Comparison of ENCODE assay signal across 15 cellular contexts in genomic region chr6:6793388-6794250, GRCh38.
DNase-seq lines count a peak whose midpoint lies in the region; ATAC-seq and TF ChIP-seq lines count a peak whose summit lies in the region.
"Had no signal": no experiment of that assay in that cellular context is flagged by ENCODE, and none has a peak within 500 bp of the region (broad histone marks: within the 10 kb centered on the region; RNA-seq: fewer than 3 reads in every experiment).

No MANE protein-coding gene starts in this region.

- peak overlapping the region; percentile 82 for H3K27ac Mint-ChIP-seq in activated T-helper 1 cell treated with anti-CD3 and anti-CD28 coated beads, Interleukin-12 subunit alpha, Interleukin-12 subunit beta, Interleukin-2, Interleukin-4 antibody, amounts not matched to agents 30 ng/mL and 10 ng/mL and 1 ng/mL, durations not matched to agents 14 hours and 24 hours and 36 hours

- peak overlapping the region; percentile 48 for H3K4me3 Mint-ChIP-seq in activated T-helper 1 cell treated with anti-CD3 and anti-CD28 coated beads, Interleukin-12 subunit alpha, Interleukin-12 subunit beta, Interleukin-2, Interleukin-4 antibody, amounts not matched to agents 30 ng/mL and 10 ng/mL and 1 ng/mL, durations not matched to agents 14 hours and 24 hours and 36 hours

- H3K4me1 ChIP-seq in muscle layer of duodenum (ENCODE audit: control insufficient read depth in 1 of 2, insufficient read depth in 2 of 2, low read length in 2 of 2) = no peaks in the 10 kb centered on the region

- peaks cover 2% of the 10 kb centered on the region for H3K36me3 Mint-ChIP-seq in activated T-helper 1 cell treated with anti-CD3 and anti-CD28 coated beads, Interleukin-12 subunit alpha, Interleukin-12 subunit beta, Interleukin-2, Interleukin-4 antibody, amounts not matched to agents 30 ng/mL and 10 ng/mL and 1 ng/mL, durations not matched to agents 14 hours and 24 hours and 36 hours (ENCODE audit: low read depth)

- no peaks in the 10 kb centered on the region for H3K36me3 ChIP-seq in muscle layer of duodenum (ENCODE audit: control insufficient read depth in 1 of 2, insufficient read depth in 2 of 2, low read length in 2 of 2)
- H3K36me3 ChIP-seq: WERI-Rb-1 had no signal

- intact Hi-C loops in activated T-helper 1 cell treated with anti-CD3 and anti-CD28 coated beads, Interleukin-12 subunit alpha, Interleukin-12 subunit beta, Interleukin-2, Interleukin-4 antibody, amounts not matched to agents 30 ng/mL and 10 ng/mL and 1 ng/mL, durations not matched to agents 14 hours and 24 hours and 36 hours (cut with micrococcal nuclease) = loop anchor here (1.0 to 10.0 kb wide), 2 partner anchors 125 to 341 kb away; no protein-coding TSS in a partner anchor
- intact Hi-C loops in lower leg skin (cut with DNase I; ENCODE audit: low total_unique reads) = no loop called here

- WGBS in lower leg skin, 2 donors = 78 to 85% methylated on average over 9 of the region's 9 CpGs

- H3K4me1 Mint-ChIP-seq in activated T-helper 1 cell treated with anti-CD3 and anti-CD28 coated beads, Interleukin-12 subunit alpha, Interleukin-12 subunit beta, Interleukin-2, Interleukin-4 antibody, amounts not matched to agents 30 ng/mL and 10 ng/mL and 1 ng/mL, durations not matched to agents 14 hours and 24 hours and 36 hours (ENCODE audit: low read depth) = peaks cover 51% of the 10 kb centered on the region

- H3K27me3 Mint-ChIP-seq in activated T-helper 1 cell treated with anti-CD3 and anti-CD28 coated beads, Interleukin-12 subunit alpha, Interleukin-12 subunit beta, Interleukin-2, Interleukin-4 antibody, amounts not matched to agents 30 ng/mL and 10 ng/mL and 1 ng/mL, durations not matched to agents 14 hours and 24 hours and 36 hours (ENCODE audit: insufficient read depth) = peaks cover 10% of the 10 kb centered on the region

- DNase-seq in GF-D8 (lab: John Stamatoyannopoulos, UW) (peak; percentile 47), lower leg skin (ENCODE audit: low spot score in 2 of 2) (no peak), inferior parietal cortex (ENCODE audit: extremely low spot score) (no peak), NCI-H2196 (lab: John Stamatoyannopoulos, UW; ENCODE audit: unreplicated experiment) (no peak)
- DNase-seq in Jurkat, Clone E6-1 (ENCODE audit: low read depth, low spot score) = peak; percentile 30
- DNase-seq in activated T-helper 1 cell treated with anti-CD3 and anti-CD28 coated beads, Interleukin-12 subunit alpha, Interleukin-12 subunit beta, Interleukin-2, Interleukin-4 antibody, amounts not matched to agents 30 ng/mL and 10 ng/mL and 1 ng/mL, durations not matched to agents 14 hours and 24 hours and 36 hours (ENCODE audit: low spot score) = no peak
- DNase-seq: activated gamma-delta T cell, caudate nucleus, COR-L47, NCI-H2227 treated with DMSO at 0.1 percent for 48 hours, retina, WERI-Rb-1 had no signal

- H3K9me3 Mint-ChIP-seq in activated T-helper 1 cell treated with anti-CD3 and anti-CD28 coated beads, Interleukin-12 subunit alpha, Interleukin-12 subunit beta, Interleukin-2, Interleukin-4 antibody, amounts not matched to agents 30 ng/mL and 10 ng/mL and 1 ng/mL, durations not matched to agents 14 hours and 24 hours and 36 hours = no peaks in the 10 kb centered on the region

- H3K4me3 ChIP-seq in Jurkat, Clone E6-1 (ENCODE audit: low read length) = no peak overlapping the region
- H3K4me3 ChIP-seq in muscle layer of duodenum (ENCODE audit: low read depth in 1 of 2, low read length in 2 of 2) (no peak overlapping the region), lower leg skin (ENCODE audit: low read depth, poor library complexity, severe bottlenecking) (no peak overlapping the region)

- TF ChIP-seq POLR2A in lower leg skin (IDR thresholded peaks at IDR 0.05) = no peak

- H3K9me3 ChIP-seq in muscle layer of duodenum (ENCODE audit: control insufficient read depth in 1 of 2, low read length in 2 of 2) = no peaks in the 10 kb centered on the region

- ATAC-seq in GM18861 (IDR thresholded peaks at IDR 0.05; ENCODE audit: unreplicated experiment) = no peak

- H3K27ac ChIP-seq in muscle layer of duodenum (ENCODE audit: low read length) = peak overlapping the region; percentile 7
- H3K27ac ChIP-seq: KMS-11, WERI-Rb-1 had no signal

- no peak for TF ChIP-seq CTCF in lower leg skin (IDR thresholded peaks at IDR 0.05)

- H3K27me3 ChIP-seq in muscle layer of duodenum (ENCODE audit: low read depth, low read length) = no peaks in the 10 kb centered on the region

Comparison
In these comparisons a context has a peak if more than half of its experiments do, and no peak if none do; other contexts are left out.
1. DNase-seq: peak in GF-D8 (single experiment) and Jurkat, Clone E6-1 (single experiment); none in activated T-helper 1 cell treated with anti-CD3 and anti-CD28 coated beads, Interleukin-12 subunit alpha, Interleukin-12 subunit beta, Interleukin-2, Interleukin-4 antibody, amounts not matched to agents 30 ng/mL and 10 ng/mL and 1 ng/mL, durations not matched to agents 14 hours and 24 hours and 36 hours (single experiment), lower leg skin (0 of 2), inferior parietal cortex (single experiment) and NCI-H2196 (single experiment).